In the genomic region with DNA sequence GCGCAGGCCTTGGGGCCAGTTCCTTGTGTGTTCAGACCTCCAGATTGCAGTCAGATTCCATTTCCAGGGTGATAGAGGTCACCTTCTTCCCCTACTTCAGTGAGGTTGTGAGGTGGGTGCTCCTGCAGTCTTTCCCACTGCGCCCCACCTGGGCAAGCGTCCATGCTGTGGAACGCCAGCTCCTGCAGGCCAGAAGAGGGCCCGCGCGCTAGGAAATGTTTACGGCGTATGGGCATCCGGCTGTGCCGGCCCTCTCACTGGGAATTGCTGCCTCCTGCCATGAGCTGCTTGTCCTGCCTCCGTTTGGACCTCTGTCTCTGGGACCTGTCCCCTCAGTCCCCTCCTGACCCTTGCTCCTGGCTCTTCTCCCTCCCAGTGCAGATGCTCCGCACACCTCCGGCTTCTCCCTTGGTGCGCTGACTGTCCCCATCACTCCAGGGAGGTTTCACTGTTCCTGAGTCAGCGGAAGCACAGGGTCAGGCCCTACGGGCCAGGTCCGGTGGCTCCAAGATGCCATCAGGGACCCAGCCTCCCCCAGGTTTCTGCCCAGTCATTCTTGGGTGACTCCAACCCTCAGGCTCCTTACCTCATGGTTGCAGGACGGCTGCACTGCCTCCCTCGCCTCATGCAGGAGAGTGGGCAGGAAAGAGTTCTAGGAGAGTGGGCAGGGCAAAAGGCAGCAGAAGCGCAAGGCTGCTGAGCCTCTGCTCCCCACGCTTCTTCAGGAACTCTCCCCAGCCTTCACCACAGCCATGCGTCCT, we compare ENCODE assay signal across 17 cellular contexts.
"Had no signal": no experiment of that assay in that cellular context is flagged by ENCODE, and none has a peak within 500 bp of the region (broad histone marks: within the 10 kb centered on the region; RNA-seq: fewer than 3 reads in every experiment).

No MANE protein-coding gene starts in this region.

- H3K27ac Mint-ChIP-seq: activated CD4-positive, alpha-beta memory T cell treated with anti-CD3 and anti-CD28 coated beads for 36 hours; activated naive CD8-positive, alpha-beta T cell treated with anti-CD3 and anti-CD28 coated beads, Interleukin-2, amount 50 U/mL, for 24 hours; stimulated activated naive B cell treated with anti-CD40 and anti-IgM and Interleukin-4, amounts not matched to agents 10 μg/mL and 1 μg/mL and 100 μg/mL, for 72 hours had no signal

- H3K27ac ChIP-seq: ascending aorta, cardiac muscle cell, colonic mucosa, psoas muscle, right lobe of liver, spleen, upper lobe of right lung had no signal

- H3K4me3 ChIP-seq: ascending aorta, cardiac muscle cell, colonic mucosa, psoas muscle, right lobe of liver, spleen, upper lobe of right lung had no signal

- H3K27me3 ChIP-seq: ascending aorta, cardiac muscle cell, colonic mucosa, right lobe of liver, spleen, upper lobe of right lung had no signal

- H3K4me3 Mint-ChIP-seq: activated CD4-positive, alpha-beta memory T cell treated with anti-CD3 and anti-CD28 coated beads for 36 hours; activated naive CD8-positive, alpha-beta T cell treated with anti-CD3 and anti-CD28 coated beads, Interleukin-2, amount 50 U/mL, for 24 hours; stimulated activated naive B cell treated with anti-CD40 and anti-IgM and Interleukin-4, amounts not matched to agents 10 μg/mL and 1 μg/mL and 100 μg/mL, for 72 hours had no signal

- H3K27me3 Mint-ChIP-seq: activated CD4-positive, alpha-beta memory T cell treated with anti-CD3 and anti-CD28 coated beads for 36 hours; activated naive CD8-positive, alpha-beta T cell treated with anti-CD3 and anti-CD28 coated beads, Interleukin-2, amount 50 U/mL, for 24 hours; stimulated activated naive B cell treated with anti-CD40 and anti-IgM and Interleukin-4, amounts not matched to agents 10 μg/mL and 1 μg/mL and 100 μg/mL, for 72 hours had no signal

- H3K4me1 Mint-ChIP-seq: activated naive CD8-positive, alpha-beta T cell treated with anti-CD3 and anti-CD28 coated beads, Interleukin-2, amount 50 U/mL, for 24 hours; stimulated activated naive B cell treated with anti-CD40 and anti-IgM and Interleukin-4, amounts not matched to agents 10 μg/mL and 1 μg/mL and 100 μg/mL, for 72 hours had no signal

- DNase-seq: activated CD4-positive, alpha-beta memory T cell treated with anti-CD3 and anti-CD28 coated beads for 36 hours; activated CD4-positive, CD25-positive, alpha-beta regulatory T cell treated with anti-CD3 and anti-CD28 coated beads, Interleukin-2, amount 50 U/mL, for 72 hours; activated naive CD8-positive, alpha-beta T cell treated with anti-CD3 and anti-CD28 coated beads, Interleukin-2, amount 50 U/mL, for 24 hours; effector CD4-positive, alpha-beta T cell; hippocampal formation; midbrain; occipital lobe; psoas muscle; spleen; stimulated activated CD4-positive, alpha-beta T cell treated with anti-CD3 and anti-CD28 coated beads, Interleukin-1b, Interleukin-23, amount 100 ng/mL, for 48 hours; stimulated activated naive B cell treated with anti-CD40 and anti-IgM and Interleukin-4, amounts not matched to agents 10 μg/mL and 1 μg/mL and 100 μg/mL, for 72 hours; substantia nigra; upper lobe of right lung had no signal

- H3K9me3 ChIP-seq: ascending aorta, colonic mucosa, psoas muscle, right lobe of liver, spleen, upper lobe of right lung had no signal

- H3K4me1 ChIP-seq: ascending aorta, colonic mucosa, psoas muscle, right lobe of liver, spleen, upper lobe of right lung had no signal

- H3K9me3 Mint-ChIP-seq: activated CD4-positive, alpha-beta memory T cell treated with anti-CD3 and anti-CD28 coated beads for 36 hours; activated naive CD8-positive, alpha-beta T cell treated with anti-CD3 and anti-CD28 coated beads, Interleukin-2, amount 50 U/mL, for 24 hours; stimulated activated naive B cell treated with anti-CD40 and anti-IgM and Interleukin-4, amounts not matched to agents 10 μg/mL and 1 μg/mL and 100 μg/mL, for 72 hours had no signal
